In the genomic region with DNA sequence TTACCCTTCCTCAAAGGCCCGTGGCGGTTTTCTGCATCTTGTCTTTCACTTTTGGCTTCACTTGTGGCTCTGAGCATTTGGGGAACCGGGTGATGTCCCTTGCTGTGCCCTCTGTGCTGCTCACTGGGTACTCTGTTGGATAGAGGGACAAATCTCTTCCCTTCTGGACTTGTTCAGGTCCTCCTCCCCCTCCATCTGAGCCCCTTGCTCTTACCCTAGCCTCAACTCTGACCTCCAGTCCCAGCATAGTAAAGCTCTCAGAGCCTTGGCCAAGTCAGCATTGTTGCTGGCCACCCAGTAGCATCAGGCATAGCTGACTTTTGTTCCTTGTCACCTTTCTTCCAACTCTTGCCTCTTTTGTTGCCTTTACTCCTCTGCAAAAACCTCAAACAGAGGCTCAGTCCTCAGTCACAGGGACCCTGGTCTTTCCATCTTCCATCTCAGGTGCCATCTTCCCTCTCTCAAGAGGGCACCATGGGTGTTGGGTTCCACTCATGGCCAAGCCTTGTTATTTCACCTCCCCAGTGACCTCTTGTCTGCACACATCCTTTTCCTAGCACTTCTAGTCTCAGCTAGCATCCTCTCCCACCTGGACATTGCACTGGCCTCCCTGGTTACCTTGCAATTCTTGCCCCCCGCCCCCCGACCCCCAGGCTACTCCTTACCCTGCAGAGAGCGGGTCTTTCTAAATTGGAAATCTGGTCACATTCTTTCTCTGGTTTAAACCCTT, we compare ENCODE assay signal across 8 cellular contexts. TPM values are rescaled to one million over a fixed set of nuclear protein-coding genes. Genes with fewer than 3 reads are reported as not detected.
DNase-seq lines count a peak whose midpoint lies in the region; ATAC-seq and TF ChIP-seq lines count a peak whose summit lies in the region.

No MANE protein-coding gene starts in this region.

- CTCF ChIA-PET in A673 (lab: Charles Lee): no interaction called here

- H3K9ac ChIP-seq in muscle layer of colon (ENCODE audit: low read length): peak overlapping the region; percentile 92

- H3K4me3 ChIP-seq in A673 (ENCODE audit: low read depth, low read length, poor library complexity, severe bottlenecking): peak overlapping the region; percentile 85
- H3K4me3 ChIP-seq in muscle layer of colon (ENCODE audit: low read depth in 1 of 2, low read length in 2 of 2): peak overlapping the region; percentile 67 to 93

- TF ChIP-seq CTCF in A673 (conservative IDR thresholded peaks at IDR 0.05; ENCODE audit: low read depth, low read length): no peak

- peak; percentile 60 for DNase-seq in A673 (ENCODE audit: low spot score)
- peak in 3 of 5 experiments; percentile 56 to 93 (median 62) for DNase-seq in T-helper 2 cell
- DNase-seq in superior temporal gyrus (ENCODE audit: extremely low spot score): peak; percentile 68
- no peak for DNase-seq in LoVo (ENCODE audit: low spot score)

- peak; percentile 42 for TF ChIP-seq POLR2A in GM18526 (IDR thresholded peaks at IDR 0.05; ENCODE audit: extremely low read depth, insufficient read length)

- H3K27me3 ChIP-seq in A673 (replicated peaks; ENCODE audit: insufficient read depth, low read depth, low read length, poor library complexity): no peaks in the 10 kb centered on the region
- no peaks in the 10 kb centered on the region for H3K27me3 ChIP-seq in muscle layer of colon (ENCODE audit: control insufficient read depth in 1 of 2, insufficient read depth in 2 of 2, low read length in 2 of 2)

- H3K27ac ChIP-seq in A673 (ENCODE audit: low read depth, low read length, poor library complexity, severe bottlenecking) (peak overlapping the region; percentile 75), cingulate gyrus (ENCODE audit: low read depth, low read length) (peak overlapping the region; percentile 78), muscle layer of colon (ENCODE audit: low read depth, low read length) (peak overlapping the region; percentile 98)

- no TSS peak for BruUV-seq in A673 (replicated peaks; lab: Mats Ljungman, UMichigan)

- intact Hi-C loops in A673 (cut with micrococcal nuclease; ENCODE audit: unreplicated experiment): no loop called here

- H3K9me3 ChIP-seq in A673 (ENCODE audit: low read depth, low read length, poor library complexity, severe bottlenecking): no peaks in the 10 kb centered on the region
- no peaks in the 10 kb centered on the region for H3K9me3 ChIP-seq in muscle layer of colon (ENCODE audit: low read length)

- H3K36me3 ChIP-seq in A673 (ENCODE audit: insufficient read depth, low read length, poor library complexity, severe bottlenecking) (no peaks in the 10 kb centered on the region), muscle layer of colon (ENCODE audit: insufficient read depth, low read length) (peaks cover 17% of the 10 kb centered on the region)

- H3K4me1 ChIP-seq in A673 (ENCODE audit: insufficient read depth, low read length, poor library complexity, severe bottlenecking) (peaks cover 16% of the 10 kb centered on the region), muscle layer of colon (ENCODE audit: insufficient read depth, low read length) (peaks cover 21% of the 10 kb centered on the region)

- POLR2A ChIA-PET in A673 (lab: Charles Lee; ENCODE audit: low non-redundant PET): no interaction called here

- peak; percentile 59 for ATAC-seq in HG03175 (IDR thresholded peaks at IDR 0.05; ENCODE audit: unreplicated experiment)

RNA-seq across cellular contexts. Expression of gene PSMB10, which starts 0.4 kb away (rescaled TPM):
- total RNA-seq in A673 (2021): 21.6 and 24.8 TPM in 2 replicates

RNA-seq across cellular contexts. Expression of gene CTRL, which starts 5.4 kb away (rescaled TPM):
- 2.9 and 3.2 TPM in 2 replicates for total RNA-seq in A673 (2021)

RNA-seq across cellular contexts. Expression of gene LCAT, which starts 6.9 kb away (rescaled TPM):
- total RNA-seq in A673 (2021): 15.5 and 17.6 TPM in 2 replicates

RNA-seq across cellular contexts. Expression of gene SLC12A4, which starts 31.4 kb away (rescaled TPM):
- 41.9 and 47.6 TPM in 2 replicates for total RNA-seq in A673 (2021)

RNA-seq across cellular contexts. Expression of gene DPEP3, which starts 43.3 kb away (rescaled TPM):
- not detected in 2 replicates for total RNA-seq in A673 (2021)
